Comparison of ENCODE assay signal across 8 cellular contexts in genomic region chr20:49186535-49187329, GRCh38. TPM values are rescaled to one million over a fixed set of nuclear protein-coding genes. Genes with fewer than 3 reads are reported as not detected.
DNase-seq lines count a peak whose midpoint lies in the region; ATAC-seq and TF ChIP-seq lines count a peak whose summit lies in the region.

No MANE protein-coding gene starts in this region.

- peaks cover 17% of the 10 kb centered on the region for H3K36me3 ChIP-seq in RWPE2 (ENCODE audit: low read depth)
- no peaks in the 10 kb centered on the region for H3K36me3 ChIP-seq in gastroesophageal sphincter
- no peaks in the 10 kb centered on the region for H3K36me3 ChIP-seq in thyroid gland

- 0 to 1% methylated on average over 16 to 19 of the region's 19 CpGs for WGBS in gastroesophageal sphincter (ENCODE audit: low coverage in 1 of 2), 2 donors
- 1% methylated on average over 19 of the region's 19 CpGs for WGBS in thyroid gland, 2 donors

- TF ChIP-seq CTCF in RWPE2 (IDR thresholded peaks at IDR 0.05; ENCODE audit: poor library complexity, severe bottlenecking) (no peak), gastroesophageal sphincter (IDR thresholded peaks at IDR 0.05) (no peak), osteocyte (IDR thresholded peaks at IDR 0.05) (no peak), thyroid gland (IDR thresholded peaks at IDR 0.05) (no peak)

- no peak for TF ChIP-seq EP300 in gastroesophageal sphincter (IDR thresholded peaks at IDR 0.05)

- H3K4me3 ChIP-seq in RWPE2 (ENCODE audit: severe bottlenecking), result peak overlapping the region; percentile 89
- H3K4me3 ChIP-seq in gastroesophageal sphincter, result peak overlapping the region; percentile 75 to 86
- peak overlapping the region; percentile 63 to 82 (median 74) for H3K4me3 ChIP-seq in thyroid gland (replicated peaks in 1 of 3)

- TF ChIP-seq POLR2A in gastroesophageal sphincter (IDR thresholded peaks at IDR 0.05), result no peak
- TF ChIP-seq POLR2A in thyroid gland (IDR thresholded peaks at IDR 0.05), result peak; percentile 2 to 74

- peak overlapping the region; percentile 69 for H3K27ac ChIP-seq in RWPE2 (ENCODE audit: poor library complexity, severe bottlenecking)
- peak overlapping the region; percentile 78 to 98 (median 94) for H3K27ac ChIP-seq in gastroesophageal sphincter
- peak overlapping the region; percentile 81 to 95 (median 88) for H3K27ac ChIP-seq in thyroid gland

- intact Hi-C loops in Right ventricle myocardium superior (cut with DNase I), result no loop called here
- intact Hi-C loops in Right ventricle myocardium inferior (cut with DNase I), result no loop called here
- intact Hi-C loops in thyroid gland (cut with DNase I), result loop anchor here (5.0 kb wide), 2 partner anchors 54 to 91 kb away; partner anchors contain the start of gene ZNFX1

- H3K27me3 ChIP-seq in RWPE2 (ENCODE audit: insufficient read depth, poor library complexity, severe bottlenecking), result no peaks in the 10 kb centered on the region
- H3K27me3 ChIP-seq in gastroesophageal sphincter, result no peaks in the 10 kb centered on the region
- H3K27me3 ChIP-seq in thyroid gland, result no peaks in the 10 kb centered on the region

- H3K4me3 Mint-ChIP-seq in osteocyte (ENCODE audit: unreplicated experiment), result peak overlapping the region; percentile 85

- H3K36me3 Mint-ChIP-seq in osteocyte (ENCODE audit: unreplicated experiment), result no peaks in the 10 kb centered on the region

- ATAC-seq in Right ventricle myocardium superior (ENCODE audit: poor library complexity) (peak; percentile 9), Right ventricle myocardium inferior (no peak), RWPE2 (ENCODE audit: low read depth) (peak; percentile 31), gastroesophageal sphincter (peak; percentile 23), HG03571 (IDR thresholded peaks at IDR 0.05; ENCODE audit: unreplicated experiment) (no peak)

- H3K9me3 Mint-ChIP-seq in osteocyte (ENCODE audit: unreplicated experiment), result no peaks in the 10 kb centered on the region

- peaks cover 21% of the 10 kb centered on the region for H3K4me1 ChIP-seq in RWPE2 (ENCODE audit: insufficient read depth, poor library complexity, severe bottlenecking)
- peaks cover 0 to 55% (median 8%) of the 10 kb centered on the region in 3 donors for H3K4me1 ChIP-seq in gastroesophageal sphincter
- H3K4me1 ChIP-seq in thyroid gland, result peaks cover 40 to 43% of the 10 kb centered on the region in 2 donors

- peak; percentile 66 for DNase-seq in Right ventricle myocardium superior
- no peak for DNase-seq in Right ventricle myocardium inferior (ENCODE audit: missing footprints)
- DNase-seq in RWPE2 (ENCODE audit: low spot score), result peak; percentile 85
- peak; percentile 26 for DNase-seq in activated gamma-delta T cell treated with anti-CD3 and anti-CD28 coated beads, Interleukin-2, amount 50 U/mL, for 16 hours (ENCODE audit: low read depth)
- peak; percentile 76 for DNase-seq in osteocyte (ENCODE audit: extremely low spot score, unreplicated experiment)
- peak; percentile 71 to 72 for DNase-seq in thyroid gland

- peaks cover 3% of the 10 kb centered on the region for H3K27me3 Mint-ChIP-seq in osteocyte (ENCODE audit: unreplicated experiment)

- H3K4me1 Mint-ChIP-seq in osteocyte (ENCODE audit: unreplicated experiment), result peaks cover 28% of the 10 kb centered on the region

- H3K27ac Mint-ChIP-seq in osteocyte (ENCODE audit: unreplicated experiment), result peak overlapping the region; percentile 85

- H3K9me3 ChIP-seq in RWPE2 (ENCODE audit: severe bottlenecking) (no peaks in the 10 kb centered on the region), gastroesophageal sphincter (no peaks in the 10 kb centered on the region), thyroid gland (no peaks in the 10 kb centered on the region)

RNA-seq across cellular contexts. Expression of gene STAU1, which starts 1.4 kb away (rescaled TPM):
- total RNA-seq in Right ventricle myocardium superior (49.1 TPM), Right ventricle myocardium inferior (60.7 TPM), gastroesophageal sphincter (100 to 1,000 TPM in 3 of 4 donors, 10 to 100 TPM in 1; 86.3 to 134 (median 104) TPM), osteocyte (83.1 and 85.4 TPM in 2 replicates), thyroid gland (100 to 1,000 TPM; 154 to 231 (median 167) TPM)

RNA-seq across cellular contexts. Expression of gene DDX27, which starts 32.5 kb away (rescaled TPM):
- total RNA-seq in Right ventricle myocardium superior (12.2 TPM), Right ventricle myocardium inferior (15.8 TPM), gastroesophageal sphincter (10 to 100 TPM; 22.3 to 32.5 (median 29.8) TPM), osteocyte (30.5 and 34.1 TPM in 2 replicates), thyroid gland (10 to 100 TPM; 30.4 to 45.8 (median 38.2) TPM)

Comparison
In these comparisons a context has a peak if more than half of its experiments do, and no peak if none do; other contexts are left out.
1. ATAC-seq: peak in Right ventricle myocardium superior (single experiment), RWPE2 (single experiment) and gastroesophageal sphincter (single experiment); none in Right ventricle myocardium inferior (single experiment) and HG03571 (single experiment).
2. POLR2A ChIP-seq: peak in thyroid gland (2 of 2); none in gastroesophageal sphincter (0 of 2).
3. Peak in every context shown above with its lines, with median percentiles within 50 percentile points of each other: H3K27ac ChIP-seq and H3K4me3 ChIP-seq.